In the genomic region with DNA sequence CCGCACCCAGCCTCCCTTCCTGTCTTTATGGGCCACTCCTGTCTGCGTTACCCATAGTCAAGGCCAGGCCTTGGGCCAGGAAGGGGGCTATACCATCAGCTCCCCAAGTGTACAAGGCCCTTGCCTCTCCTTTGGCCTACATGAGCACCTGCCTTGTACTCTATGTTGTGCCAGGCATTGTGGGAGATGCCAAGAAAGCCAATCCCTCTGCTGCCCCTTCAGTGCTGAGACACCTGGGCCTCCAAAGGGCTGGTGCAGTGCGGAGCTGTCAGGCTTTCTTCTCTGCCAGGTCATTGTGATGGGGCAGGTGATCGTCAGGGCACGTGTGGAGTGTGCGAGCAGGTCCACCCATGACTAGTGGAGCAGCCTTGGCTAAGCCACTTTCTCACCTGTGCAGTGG, we compare ENCODE assay signal across 17 cellular contexts.
"Had no signal": no experiment of that assay in that cellular context is flagged by ENCODE, and none has a peak within 500 bp of the region (broad histone marks: within the 10 kb centered on the region; RNA-seq: fewer than 3 reads in every experiment).

No MANE protein-coding gene starts in this region.

- H3K9me3 ChIP-seq: upper lobe of left lung had no signal

- H3K4me3 ChIP-seq: upper lobe of left lung had no signal

- H3K27me3 ChIP-seq: upper lobe of left lung had no signal

- H3K36me3 Mint-ChIP-seq: naive B cell had no signal

- H3K27ac Mint-ChIP-seq: activated naive CD4-positive, alpha-beta T cell treated with anti-CD3 and anti-CD28 coated beads, Interleukin-2, amount 10 ng/mL, durations not matched to agents 7 days and 5 days had no signal

- H3K4me3 Mint-ChIP-seq: activated naive CD4-positive, alpha-beta T cell treated with anti-CD3 and anti-CD28 coated beads, Interleukin-2, amount 10 ng/mL, durations not matched to agents 7 days and 5 days; naive B cell had no signal

- H3K27ac ChIP-seq: epithelial cell of prostate had no signal

- ATAC-seq: SK-N-SH treated with all-trans-retinoic acid at 6 μM for 48 hours; stimulated activated naive CD8-positive, alpha-beta T cell treated with anti-CD3 and anti-CD28 coated beads, Interleukin-15, Interleukin-2, amounts not matched to agents 100 U/mL and 50 U/mL, for 24 hours had no signal

- H3K9me3 Mint-ChIP-seq: activated naive CD4-positive, alpha-beta T cell treated with anti-CD3 and anti-CD28 coated beads, Interleukin-2, amount 10 ng/mL, durations not matched to agents 7 days and 5 days; naive B cell had no signal

- DNase-seq: activated CD4-positive, alpha-beta T cell treated with anti-CD3 and anti-CD28 coated beads, Interleukin-2, amount 50 U/mL, for 48 hours; activated CD4-positive, CD25-positive, alpha-beta regulatory T cell treated with anti-CD3 and anti-CD28 coated beads, Interleukin-2, amount 50 U/mL, for 72 hours; activated naive CD4-positive, alpha-beta T cell treated with anti-CD3 and anti-CD28 coated beads, Interleukin-2, amount 10 ng/mL, durations not matched to agents 7 days and 5 days; cortex of kidney; effector memory CD4-positive, alpha-beta T cell; foreskin melanocyte; head of caudate nucleus; mammary epithelial cell; naive B cell; retina; stimulated activated CD4-positive, alpha-beta T cell treated with anti-CD3 and anti-CD28 coated beads, Interleukin-4, amount 100 ng/mL, for 4 hours; stimulated activated CD8-positive, alpha-beta memory T cell treated with anti-CD3 and anti-CD28 coated beads, Interleukin-4, amount 100 ng/mL, for 48 hours; stimulated activated naive CD8-positive, alpha-beta T cell treated with anti-CD3 and anti-CD28 coated beads, Interleukin-15, Interleukin-2, amounts not matched to agents 100 U/mL and 50 U/mL, for 24 hours; T-helper 1 cell; upper lobe of left lung had no signal
